21 cellular contexts compared by ENCODE assay signal in the genomic region with DNA sequence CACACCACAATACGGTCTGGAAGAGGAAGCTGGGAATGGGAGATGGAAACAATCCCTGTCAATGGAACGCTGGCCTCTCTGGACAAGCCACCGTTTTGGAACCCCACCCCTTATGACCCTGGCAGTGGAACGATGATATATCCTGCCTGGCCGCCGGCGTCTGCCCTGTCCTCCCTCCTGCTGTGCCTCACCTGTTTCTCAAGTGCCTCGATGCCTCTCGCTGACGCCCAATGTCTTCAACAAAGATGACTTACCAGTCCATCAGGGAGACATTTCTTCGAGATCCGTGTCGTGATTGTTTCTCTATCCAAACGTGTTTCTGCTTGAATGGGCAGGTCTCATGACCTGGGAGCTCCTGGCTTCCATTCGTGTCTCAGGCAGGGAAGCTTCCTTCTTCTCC.
DNase-seq lines count a peak whose midpoint lies in the region; ATAC-seq and TF ChIP-seq lines count a peak whose summit lies in the region.
"Had no signal": no experiment of that assay in that cellular context is flagged by ENCODE, and none has a peak within 500 bp of the region (broad histone marks: within the 10 kb centered on the region; RNA-seq: fewer than 3 reads in every experiment).

No MANE protein-coding gene starts in this region.

- intact Hi-C loops in esophagus muscularis mucosa (cut with DNase I) (no loop called here), spleen (cut with DNase I; ENCODE audit: low total_unique reads) (no loop called here), uterus (cut with DNase I; ENCODE audit: low total_unique reads) (no loop called here)

- TF ChIP-seq CTCF in esophagus muscularis mucosa (IDR thresholded peaks at IDR 0.05) (no peak), spleen (IDR thresholded peaks at IDR 0.05 in 8 of 11, conservative IDR thresholded peaks at IDR 0.05 in 3 of 11) (no peak), uterus (IDR thresholded peaks at IDR 0.05) (no peak)

- peaks cover 7% of the 10 kb centered on the region for H3K9me3 Mint-ChIP-seq in activated naive CD8-positive, alpha-beta T cell treated with anti-CD3 and anti-CD28 coated beads for 36 hours
- peaks cover 18% of the 10 kb centered on the region for H3K9me3 Mint-ChIP-seq in activated naive CD8-positive, alpha-beta T cell treated with anti-CD3 and anti-CD28 coated beads, Interleukin-2, amount 50 U/mL, for 24 hours

- no peak overlapping the region for H3K4me3 Mint-ChIP-seq in activated naive CD8-positive, alpha-beta T cell treated with anti-CD3 and anti-CD28 coated beads for 36 hours
- H3K4me3 Mint-ChIP-seq in activated naive CD8-positive, alpha-beta T cell treated with anti-CD3 and anti-CD28 coated beads, Interleukin-2, amount 50 U/mL, for 24 hours = no peak overlapping the region

- no peaks in the 10 kb centered on the region for H3K4me1 Mint-ChIP-seq in activated naive CD8-positive, alpha-beta T cell treated with anti-CD3 and anti-CD28 coated beads for 36 hours
- H3K4me1 Mint-ChIP-seq in activated naive CD8-positive, alpha-beta T cell treated with anti-CD3 and anti-CD28 coated beads, Interleukin-2, amount 50 U/mL, for 24 hours = no peaks in the 10 kb centered on the region

- no peak for DNase-seq in activated naive CD8-positive, alpha-beta T cell treated with anti-CD3 and anti-CD28 coated beads for 36 hours
- no peak for DNase-seq in activated naive CD8-positive, alpha-beta T cell treated with anti-CD3 and anti-CD28 coated beads, Interleukin-2, amount 50 U/mL, for 24 hours
- DNase-seq in esophagus muscularis mucosa (ENCODE audit: extremely low spot score) (peak; percentile 78), spleen (peak; percentile 22), uterus (peak; percentile 1 to 2), dermis blood vessel endothelial cell (no peak)
- DNase-seq in activated CD4-positive, alpha-beta T cell treated with anti-CD3 and anti-CD28 coated beads for 48 hours = no peak
- DNase-seq: 8988T, ACHN, DMS153, DND-41, GM23248, H7, NCI-H1048, NCI-H1417, NCI-H1694, NCI-H2029 treated with DMSO at 0.1 percent for 48 hours, NCI-H446 treated with DMSO at 0.1 percent for 48 hours, NCI-H526 treated with DMSO at 0.1 percent for 48 hours, PC-9, SHP77 had no signal

- TF ChIP-seq EP300 in esophagus muscularis mucosa (IDR thresholded peaks at IDR 0.05) = no peak

- H3K36me3 ChIP-seq in esophagus muscularis mucosa = no peaks in the 10 kb centered on the region
- H3K36me3 ChIP-seq in spleen = no peaks in the 10 kb centered on the region
- no peaks in the 10 kb centered on the region for H3K36me3 ChIP-seq in uterus

- no peak overlapping the region for H3K27ac ChIP-seq in esophagus muscularis mucosa (replicated peaks in 1 of 4)
- H3K27ac ChIP-seq in spleen = no peak overlapping the region
- H3K27ac ChIP-seq in uterus = no peak overlapping the region
- H3K27ac ChIP-seq: GM23248, PC-9 had no signal

- H3K27me3 Mint-ChIP-seq in activated naive CD8-positive, alpha-beta T cell treated with anti-CD3 and anti-CD28 coated beads for 36 hours = no peaks in the 10 kb centered on the region
- no peaks in the 10 kb centered on the region for H3K27me3 Mint-ChIP-seq in activated naive CD8-positive, alpha-beta T cell treated with anti-CD3 and anti-CD28 coated beads, Interleukin-2, amount 50 U/mL, for 24 hours

- H3K36me3 Mint-ChIP-seq in activated naive CD8-positive, alpha-beta T cell treated with anti-CD3 and anti-CD28 coated beads for 36 hours = no peaks in the 10 kb centered on the region
- peaks cover 4% of the 10 kb centered on the region for H3K36me3 Mint-ChIP-seq in activated naive CD8-positive, alpha-beta T cell treated with anti-CD3 and anti-CD28 coated beads, Interleukin-2, amount 50 U/mL, for 24 hours (ENCODE audit: low read depth)

- H3K4me1 ChIP-seq in esophagus muscularis mucosa = no peaks in the 10 kb centered on the region
- H3K4me1 ChIP-seq in spleen = no peaks in the 10 kb centered on the region
- H3K4me1 ChIP-seq in uterus = no peaks in the 10 kb centered on the region

- ATAC-seq in activated naive CD8-positive, alpha-beta T cell treated with anti-CD3 and anti-CD28 coated beads, Interleukin-2, amount 50 U/mL, for 24 hours = no peak

- 86% methylated on average over 15 of the region's 15 CpGs for WGBS in esophagus muscularis mucosa
- WGBS in spleen, 5 donors = 78 to 88% (median 83%) methylated on average over 15 of the region's 15 CpGs

- TF ChIP-seq POLR2A in esophagus muscularis mucosa (IDR thresholded peaks at IDR 0.05; ENCODE audit: low read depth) = no peak
- no peak for TF ChIP-seq POLR2A in spleen (IDR thresholded peaks at IDR 0.05)
- no peak for TF ChIP-seq POLR2A in uterus (IDR thresholded peaks at IDR 0.05)

- peak overlapping the region; percentile 68 for H3K27ac Mint-ChIP-seq in activated naive CD8-positive, alpha-beta T cell treated with anti-CD3 and anti-CD28 coated beads for 36 hours
- H3K27ac Mint-ChIP-seq in activated naive CD8-positive, alpha-beta T cell treated with anti-CD3 and anti-CD28 coated beads, Interleukin-2, amount 50 U/mL, for 24 hours = no peak overlapping the region

- H3K4me3 ChIP-seq in esophagus muscularis mucosa = no peak overlapping the region
- H3K4me3 ChIP-seq in spleen = no peak overlapping the region
- H3K4me3 ChIP-seq in uterus = no peak overlapping the region
- H3K4me3 ChIP-seq: GM23248, PC-9 had no signal

- peaks cover 0 to 6% (median 2%) of the 10 kb centered on the region in 4 donors for H3K9me3 ChIP-seq in esophagus muscularis mucosa
- H3K9me3 ChIP-seq in spleen = peaks cover 0 to 61% (median 41%) of the 10 kb centered on the region in 8 donors
- no peaks in the 10 kb centered on the region for H3K9me3 ChIP-seq in uterus

- H3K27me3 ChIP-seq in esophagus muscularis mucosa (peaks cover 0 to 9% (median 0%) of the 10 kb centered on the region in 4 donors), spleen (replicated peaks in 1 of 7) (no peaks in the 10 kb centered on the region), uterus (no peaks in the 10 kb centered on the region)

Comparison
In these comparisons a context has a peak if more than half of its experiments do, and no peak if none do; other contexts are left out.
1. DNase-seq: peak in esophagus muscularis mucosa (single experiment), spleen (single experiment) and uterus (2 of 2); none in activated naive CD8-positive, alpha-beta T cell treated with anti-CD3 and anti-CD28 coated beads for 36 hours (single experiment), activated naive CD8-positive, alpha-beta T cell treated with anti-CD3 and anti-CD28 coated beads, Interleukin-2, amount 50 U/mL, for 24 hours (single experiment), dermis blood vessel endothelial cell (single experiment) and activated CD4-positive, alpha-beta T cell treated with anti-CD3 and anti-CD28 coated beads for 48 hours (single experiment).